8 cellular contexts compared by ENCODE assay signal in the genomic region with DNA sequence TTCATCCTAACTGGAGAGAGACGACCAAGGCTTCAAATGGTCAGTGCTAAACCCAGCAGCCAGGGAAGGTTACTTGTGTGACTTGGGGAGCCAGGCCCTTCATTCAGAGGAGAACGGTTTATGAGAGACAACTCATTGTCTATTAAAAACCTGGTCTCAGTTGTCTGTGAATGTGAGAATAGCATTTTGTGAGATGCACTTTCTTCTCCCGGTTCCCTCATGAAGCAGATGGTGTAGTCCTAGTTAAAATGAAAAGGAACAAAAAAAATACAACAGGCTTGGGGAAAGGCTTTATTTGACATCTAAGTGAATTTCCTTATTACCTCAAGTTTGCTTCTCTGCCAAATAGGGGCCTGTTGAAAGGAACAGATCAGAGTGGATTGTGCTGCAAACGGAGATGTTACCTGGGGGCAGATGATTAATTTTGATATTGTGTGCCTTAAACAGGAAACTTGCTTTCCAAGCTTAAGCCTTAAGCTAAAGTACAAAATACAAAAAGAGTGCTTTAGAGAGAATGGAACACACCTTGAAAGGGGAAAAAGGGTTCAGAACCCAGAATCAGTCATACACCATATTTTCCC.
DNase-seq lines count a peak whose midpoint lies in the region; ATAC-seq lines count a peak whose summit lies in the region.

No MANE protein-coding gene starts in this region.

- H3K27me3 ChIP-seq in mucosa of rectum (ENCODE audit: control insufficient read depth in 2 of 2, insufficient read depth in 2 of 2, low read length in 2 of 2): no peaks in the 10 kb centered on the region
- H3K27me3 ChIP-seq in MG63: no peaks in the 10 kb centered on the region

- peak; percentile 31 for ATAC-seq in GM18868 (IDR thresholded peaks at IDR 0.05; ENCODE audit: unreplicated experiment)
- peak; percentile 40 for ATAC-seq in GM21717 (IDR thresholded peaks at IDR 0.05; ENCODE audit: unreplicated experiment)
- peak; percentile 14 for ATAC-seq in HG03575 (IDR thresholded peaks at IDR 0.05; ENCODE audit: extremely low read depth, insufficient number of reproducible peaks, low FRiP score, unreplicated experiment)

- H3K9me3 ChIP-seq in mucosa of rectum (ENCODE audit: control insufficient read depth in 2 of 2, low read length in 2 of 2): no peaks in the 10 kb centered on the region
- H3K9me3 ChIP-seq in MG63: no peaks in the 10 kb centered on the region

- in situ Hi-C loops in G401 (cut with HindIII; ENCODE audit: low sequenced_read_pairs): no loop called here

- DNase-seq in RKO (ENCODE audit: low spot score) (no peak), G401 (ENCODE audit: low spot score) (no peak), MG63 (no peak), NCI-H526 (lab: John Stamatoyannopoulos, UW) (no peak)

- H3K4me1 ChIP-seq in mucosa of rectum (ENCODE audit: control insufficient read depth in 2 of 2, insufficient read depth in 2 of 2, low read length in 2 of 2): peaks cover 26 to 43% of the 10 kb centered on the region in 2 donors

- H3K27ac ChIP-seq in mucosa of rectum (ENCODE audit: low read depth in 2 of 2, low read length in 2 of 2): peak overlapping the region; percentile 62 to 71

- H3K9ac ChIP-seq in mucosa of rectum (ENCODE audit: low read depth in 1 of 2, low read length in 2 of 2): peak overlapping the region; percentile 1 to 36

- H3K36me3 ChIP-seq in mucosa of rectum (ENCODE audit: control insufficient read depth in 2 of 2, insufficient read depth in 2 of 2, low read length in 2 of 2): no peaks in the 10 kb centered on the region
- H3K36me3 ChIP-seq in MG63: no peaks in the 10 kb centered on the region

- no peak overlapping the region for H3K4me3 ChIP-seq in mucosa of rectum (ENCODE audit: low read length in 2 of 2)
- no peak overlapping the region for H3K4me3 ChIP-seq in MG63
